Comparison of ENCODE assay signal across 8 cellular contexts in the genomic region with DNA sequence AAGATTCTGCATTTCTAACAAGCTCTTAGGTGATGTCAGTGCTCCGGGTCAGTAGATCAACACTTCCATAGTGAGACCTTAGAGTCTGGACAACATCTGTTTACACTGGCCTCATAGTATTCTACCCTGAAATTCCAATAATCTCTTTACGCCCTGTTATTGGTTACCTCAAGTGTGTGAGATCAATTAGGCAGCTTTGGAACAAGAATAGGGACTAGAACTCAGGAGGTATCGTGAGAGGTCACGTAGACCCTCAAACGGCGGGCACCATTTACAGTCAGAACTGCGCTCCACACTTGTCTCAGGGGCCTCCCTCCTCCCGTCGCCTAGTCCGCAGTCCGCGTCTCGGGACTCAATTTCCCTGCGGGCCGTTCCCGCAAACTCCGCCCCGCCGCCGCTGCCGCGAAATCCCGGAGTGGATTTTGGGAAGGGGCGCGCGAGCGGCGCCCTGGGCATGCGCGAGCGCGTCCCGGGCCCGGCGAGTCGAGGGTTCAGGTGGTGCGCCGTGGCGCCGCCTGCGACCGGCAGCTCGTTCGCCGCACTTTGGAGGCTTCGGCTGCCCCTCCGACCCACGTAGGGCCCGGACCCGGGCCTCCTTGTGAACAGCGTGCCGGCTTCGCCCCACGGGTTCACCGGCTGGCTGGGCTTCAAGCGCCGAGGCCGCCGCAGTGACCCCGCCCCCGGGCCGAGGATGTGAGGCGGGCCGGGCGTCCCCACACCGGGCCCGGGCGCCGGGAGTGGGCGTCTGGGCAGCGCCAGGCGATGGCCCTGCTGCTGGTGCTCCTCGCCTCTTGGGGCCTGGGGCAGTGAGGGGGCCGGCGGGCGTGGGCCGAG. TPM values are rescaled to one million over a fixed set of nuclear protein-coding genes. Genes with fewer than 3 reads are reported as not detected.
A peak's percentile ranks its signal among the peaks of the same experiment; 100 is the strongest.
DNase-seq lines count a peak whose midpoint lies in the region; ATAC-seq and TF ChIP-seq lines count a peak whose summit lies in the region.

A gene with protein sequence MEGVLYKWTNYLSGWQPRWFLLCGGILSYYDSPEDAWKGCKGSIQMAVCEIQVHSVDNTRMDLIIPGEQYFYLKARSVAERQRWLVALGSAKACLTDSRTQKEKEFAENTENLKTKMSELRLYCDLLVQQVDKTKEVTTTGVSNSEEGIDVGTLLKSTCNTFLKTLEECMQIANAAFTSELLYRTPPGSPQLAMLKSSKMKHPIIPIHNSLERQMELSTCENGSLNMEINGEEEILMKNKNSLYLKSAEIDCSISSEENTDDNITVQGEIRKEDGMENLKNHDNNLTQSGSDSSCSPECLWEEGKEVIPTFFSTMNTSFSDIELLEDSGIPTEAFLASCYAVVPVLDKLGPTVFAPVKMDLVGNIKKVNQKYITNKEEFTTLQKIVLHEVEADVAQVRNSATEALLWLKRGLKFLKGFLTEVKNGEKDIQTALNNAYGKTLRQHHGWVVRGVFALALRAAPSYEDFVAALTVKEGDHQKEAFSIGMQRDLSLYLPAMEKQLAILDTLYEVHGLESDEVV (plus strand): TSS at position 498 of the 834 bp plus-strand sequence. CDS start 351 bp downstream, outside the sequence.

- H3K4me1 Mint-ChIP-seq in activated T-helper 17 cell treated with anti-CD3 and anti-CD28 coated beads, Interleukin-2, amount 50 U/mL, for 72 hours, result peaks cover 17% of the 10 kb centered on the region
- H3K4me1 Mint-ChIP-seq in natural killer cell, result peaks cover 35 to 41% of the 10 kb centered on the region in 2 donors
- H3K4me1 Mint-ChIP-seq in stimulated activated naive B cell treated with anti-CD40 and anti-IgM and Interleukin-4, amounts not matched to agents 10 μg/mL and 1 μg/mL and 100 μg/mL, for 72 hours, result peaks cover 20 to 30% of the 10 kb centered on the region in 2 donors

- TF ChIP-seq CTCF in fibroblast of mammary gland (conservative IDR thresholded peaks at IDR 0.05; ENCODE audit: control insufficient read depth, insufficient read depth, low read depth, low read length), result no peak
- no peak for TF ChIP-seq CTCF in natural killer cell (IDR thresholded peaks at IDR 0.05)

- peak within 1 kb of the TSS; percentile 88 for H3K4me3 ChIP-seq in fibroblast of mammary gland (ENCODE audit: control insufficient read depth, low read depth, low read length)

- peak within 1 kb of the TSS; percentile 73 for H3K27ac Mint-ChIP-seq in activated T-helper 17 cell treated with anti-CD3 and anti-CD28 coated beads, Interleukin-2, amount 50 U/mL, for 72 hours
- H3K27ac Mint-ChIP-seq in natural killer cell, result peak within 1 kb of the TSS; percentile 85 to 92
- peak within 1 kb of the TSS; percentile 93 for H3K27ac Mint-ChIP-seq in stimulated activated naive B cell treated with anti-CD40 and anti-IgM and Interleukin-4, amounts not matched to agents 10 μg/mL and 1 μg/mL and 100 μg/mL, for 72 hours

- intact Hi-C loops in natural killer cell (cut with micrococcal nuclease), result loop anchor here (2.0 to 10.0 kb wide), 4 partner anchors 39 to 567 kb away; a partner anchor contains a TSS

- no peak within 1 kb of the TSS for H3K4me3 Mint-ChIP-seq in activated T-helper 17 cell treated with anti-CD3 and anti-CD28 coated beads, Interleukin-2, amount 50 U/mL, for 72 hours
- H3K4me3 Mint-ChIP-seq in natural killer cell, result no peak within 1 kb of the TSS
- H3K4me3 Mint-ChIP-seq in stimulated activated naive B cell treated with anti-CD40 and anti-IgM and Interleukin-4, amounts not matched to agents 10 μg/mL and 1 μg/mL and 100 μg/mL, for 72 hours, result peak within 1 kb of the TSS; percentile 94 to 95

- H3K36me3 Mint-ChIP-seq in activated T-helper 17 cell treated with anti-CD3 and anti-CD28 coated beads, Interleukin-2, amount 50 U/mL, for 72 hours (ENCODE audit: low read depth), result no peaks in the 10 kb centered on the region
- H3K36me3 Mint-ChIP-seq in natural killer cell, result no peaks in the 10 kb centered on the region
- peaks cover 0 to 8% of the 10 kb centered on the region in 2 donors for H3K36me3 Mint-ChIP-seq in stimulated activated naive B cell treated with anti-CD40 and anti-IgM and Interleukin-4, amounts not matched to agents 10 μg/mL and 1 μg/mL and 100 μg/mL, for 72 hours

- no peaks in the 10 kb centered on the region for H3K9me3 Mint-ChIP-seq in activated T-helper 17 cell treated with anti-CD3 and anti-CD28 coated beads, Interleukin-2, amount 50 U/mL, for 72 hours
- H3K9me3 Mint-ChIP-seq in natural killer cell, result no peaks in the 10 kb centered on the region
- H3K9me3 Mint-ChIP-seq in stimulated activated naive B cell treated with anti-CD40 and anti-IgM and Interleukin-4, amounts not matched to agents 10 μg/mL and 1 μg/mL and 100 μg/mL, for 72 hours, result peaks cover 0 to 4% of the 10 kb centered on the region in 2 donors

- H3K27me3 Mint-ChIP-seq in activated T-helper 17 cell treated with anti-CD3 and anti-CD28 coated beads, Interleukin-2, amount 50 U/mL, for 72 hours, result no peaks in the 10 kb centered on the region
- H3K27me3 Mint-ChIP-seq in natural killer cell (ENCODE audit: low read depth in 2 of 2), result no peaks in the 10 kb centered on the region
- H3K27me3 Mint-ChIP-seq in stimulated activated naive B cell treated with anti-CD40 and anti-IgM and Interleukin-4, amounts not matched to agents 10 μg/mL and 1 μg/mL and 100 μg/mL, for 72 hours, result no peaks in the 10 kb centered on the region

- TF ChIP-seq RAD21 in Ishikawa (IDR thresholded peaks at IDR 0.05; ENCODE audit: low read depth), result no peak

- DNase-seq in DMS79 treated with DMSO at 0.1 percent for 48 hours (lab: John Stamatoyannopoulos, UW), result peak; percentile 88
- peak; percentile 90 for DNase-seq in RKO (ENCODE audit: low spot score)
- peak; percentile 71 for DNase-seq in fibroblast of mammary gland (ENCODE audit: low read depth)
- DNase-seq in natural killer cell, result peak; percentile 90
- peak; percentile 90 for DNase-seq in stimulated activated naive B cell treated with anti-CD40 and anti-IgM and Interleukin-4, amounts not matched to agents 10 μg/mL and 1 μg/mL and 100 μg/mL, for 72 hours

- ATAC-seq in GM21619 (IDR thresholded peaks at IDR 0.05; ENCODE audit: unreplicated experiment) (peak; percentile 44), natural killer cell (peak; percentile 50 to 66 (median 62))
- ATAC-seq in activated T-helper 17 cell treated with anti-CD3 and anti-CD28 coated beads, Interleukin-2, amount 50 U/mL, for 72 hours (replicated peaks), result peak; percentile 63
- peak; percentile 57 to 63 for ATAC-seq in stimulated activated naive B cell treated with anti-CD40 and anti-IgM and Interleukin-4, amounts not matched to agents 10 μg/mL and 1 μg/mL and 100 μg/mL, for 72 hours (replicated peaks)

- 0 out of 2 replicates have a peak, but pooled peaks have one; percentile 11 for TF ChIP-seq EP300 in Ishikawa (IDR thresholded peaks at IDR 0.05; ENCODE audit: borderline replicate concordance)

TF ChIP-seq in Ishikawa, 13 proteins besides CTCF, POLR2A, EP300 and RAD21:
- TF ChIP-seq TAF1 (IDR thresholded peaks at IDR 0.05; ENCODE audit: low read depth) (peak; percentile 68), TCF12 (IDR thresholded peaks at IDR 0.05; ENCODE audit: low read depth) (peak; percentile 54; the same call in 1 of the 2 replicates), FOXM1 (IDR thresholded peaks at IDR 0.05; ENCODE audit: borderline replicate concordance, low read depth) (no peak), EGR1 (IDR thresholded peaks at IDR 0.05) (0 out of 2 replicates have a peak, but pooled peaks have one; percentile 36), NFIC (IDR thresholded peaks at IDR 0.05) (peak; percentile 36; the same call in 1 of the 2 replicates), CREB1 (IDR thresholded peaks at IDR 0.05; ENCODE audit: low read depth) (no peak), CEBPB (IDR thresholded peaks at IDR 0.05) (no peak), ZBTB7A (IDR thresholded peaks at IDR 0.05; ENCODE audit: low read depth) (no peak), TEAD4 (IDR thresholded peaks at IDR 0.05) (0 out of 2 replicates have a peak, but pooled peaks have one; percentile 24), YY1 (IDR thresholded peaks at IDR 0.05; ENCODE audit: low read depth) (peak; percentile 69; the same call in 1 of the 2 replicates)
- TF ChIP-seq, protein P1, sequence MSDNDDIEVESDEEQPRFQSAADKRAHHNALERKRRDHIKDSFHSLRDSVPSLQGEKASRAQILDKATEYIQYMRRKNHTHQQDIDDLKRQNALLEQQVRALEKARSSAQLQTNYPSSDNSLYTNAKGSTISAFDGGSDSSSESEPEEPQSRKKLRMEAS (IDR thresholded peaks at IDR 0.05), result peak; percentile 62
- TF ChIP-seq, protein P2, sequence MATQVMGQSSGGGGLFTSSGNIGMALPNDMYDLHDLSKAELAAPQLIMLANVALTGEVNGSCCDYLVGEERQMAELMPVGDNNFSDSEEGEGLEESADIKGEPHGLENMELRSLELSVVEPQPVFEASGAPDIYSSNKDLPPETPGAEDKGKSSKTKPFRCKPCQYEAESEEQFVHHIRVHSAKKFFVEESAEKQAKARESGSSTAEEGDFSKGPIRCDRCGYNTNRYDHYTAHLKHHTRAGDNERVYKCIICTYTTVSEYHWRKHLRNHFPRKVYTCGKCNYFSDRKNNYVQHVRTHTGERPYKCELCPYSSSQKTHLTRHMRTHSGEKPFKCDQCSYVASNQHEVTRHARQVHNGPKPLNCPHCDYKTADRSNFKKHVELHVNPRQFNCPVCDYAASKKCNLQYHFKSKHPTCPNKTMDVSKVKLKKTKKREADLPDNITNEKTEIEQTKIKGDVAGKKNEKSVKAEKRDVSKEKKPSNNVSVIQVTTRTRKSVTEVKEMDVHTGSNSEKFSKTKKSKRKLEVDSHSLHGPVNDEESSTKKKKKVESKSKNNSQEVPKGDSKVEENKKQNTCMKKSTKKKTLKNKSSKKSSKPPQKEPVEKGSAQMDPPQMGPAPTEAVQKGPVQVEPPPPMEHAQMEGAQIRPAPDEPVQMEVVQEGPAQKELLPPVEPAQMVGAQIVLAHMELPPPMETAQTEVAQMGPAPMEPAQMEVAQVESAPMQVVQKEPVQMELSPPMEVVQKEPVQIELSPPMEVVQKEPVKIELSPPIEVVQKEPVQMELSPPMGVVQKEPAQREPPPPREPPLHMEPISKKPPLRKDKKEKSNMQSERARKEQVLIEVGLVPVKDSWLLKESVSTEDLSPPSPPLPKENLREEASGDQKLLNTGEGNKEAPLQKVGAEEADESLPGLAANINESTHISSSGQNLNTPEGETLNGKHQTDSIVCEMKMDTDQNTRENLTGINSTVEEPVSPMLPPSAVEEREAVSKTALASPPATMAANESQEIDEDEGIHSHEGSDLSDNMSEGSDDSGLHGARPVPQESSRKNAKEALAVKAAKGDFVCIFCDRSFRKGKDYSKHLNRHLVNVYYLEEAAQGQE (IDR thresholded peaks at IDR 0.05; ENCODE audit: low read depth), result no peak
- TF ChIP-seq, protein P3, sequence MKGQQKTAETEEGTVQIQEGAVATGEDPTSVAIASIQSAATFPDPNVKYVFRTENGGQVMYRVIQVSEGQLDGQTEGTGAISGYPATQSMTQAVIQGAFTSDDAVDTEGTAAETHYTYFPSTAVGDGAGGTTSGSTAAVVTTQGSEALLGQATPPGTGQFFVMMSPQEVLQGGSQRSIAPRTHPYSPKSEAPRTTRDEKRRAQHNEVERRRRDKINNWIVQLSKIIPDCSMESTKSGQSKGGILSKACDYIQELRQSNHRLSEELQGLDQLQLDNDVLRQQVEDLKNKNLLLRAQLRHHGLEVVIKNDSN (IDR thresholded peaks at IDR 0.05), result no peak

RNA-seq across cellular contexts. Expression of the gene that starts here (rescaled TPM):
- 10 to 100 TPM; 16.1 to 18.2 TPM for total RNA-seq in activated T-helper 17 cell treated with anti-CD3 and anti-CD28 coated beads, Interleukin-2, amount 50 U/mL, for 72 hours
- total RNA-seq in natural killer cell, result 10 to 100 TPM in 2 of 3 donors, 1 to 10 TPM in 1; 8.7 to 12.8 (median 11.8) TPM

Comparison
In these comparisons a context has a peak if more than half of its experiments do, and no peak if none do; other contexts are left out.
1. Peak in every context shown above with its lines: DNase-seq, ATAC-seq and H3K4me3 ChIP-seq.
2. H3K4me3 Mint-ChIP-seq: peak in stimulated activated naive B cell treated with anti-CD40 and anti-IgM and Interleukin-4, amounts not matched to agents 10 μg/mL and 1 μg/mL and 100 μg/mL, for 72 hours (2 of 2); none in activated T-helper 17 cell treated with anti-CD3 and anti-CD28 coated beads, Interleukin-2, amount 50 U/mL, for 72 hours (single experiment) and natural killer cell (single experiment).